In the genomic region with DNA sequence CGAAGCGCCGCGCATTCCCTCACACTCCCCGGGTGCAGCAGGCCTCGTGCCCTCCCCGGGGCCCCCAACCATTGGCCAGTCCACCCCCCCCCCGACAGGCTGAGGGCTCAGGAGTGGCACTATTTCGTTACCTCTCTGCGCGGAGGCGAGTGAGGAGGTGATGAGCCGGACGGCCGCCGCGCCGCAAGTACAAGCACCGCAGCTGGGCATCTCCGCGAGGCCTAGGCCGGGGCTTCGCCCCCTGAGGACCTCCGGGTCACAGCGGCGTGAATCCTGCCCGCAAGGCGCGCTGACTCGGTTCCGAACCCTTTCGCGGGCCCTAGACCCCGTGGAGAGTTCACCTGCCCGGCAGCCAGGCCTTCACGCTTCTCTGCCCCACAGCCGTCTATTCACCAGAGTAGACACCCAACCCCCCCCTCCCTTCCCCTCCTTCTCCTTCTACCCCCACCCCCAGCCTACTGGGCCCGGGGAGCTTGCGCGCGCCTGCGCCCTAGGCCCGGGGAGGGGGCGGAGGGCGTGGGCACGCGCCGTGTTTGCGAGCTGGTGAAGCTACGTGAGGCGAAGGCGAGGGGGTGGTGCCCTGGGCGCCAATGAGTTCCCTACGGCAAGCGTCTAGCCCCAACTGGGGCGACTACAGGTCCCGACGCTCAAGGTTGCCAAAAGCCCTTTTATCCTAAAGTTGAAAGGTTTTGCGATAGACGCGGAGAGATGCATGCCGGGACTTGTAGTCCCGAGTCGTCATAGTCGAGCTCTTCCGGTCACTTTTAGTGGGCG, we compare ENCODE assay signal across 8 cellular contexts. TPM values are rescaled to one million over a fixed set of nuclear protein-coding genes. Genes with fewer than 3 reads are reported as not detected.
DNase-seq lines count a peak whose midpoint lies in the region; ATAC-seq and TF ChIP-seq lines count a peak whose summit lies in the region.

A gene (minus strand): TSS at position 399 of the 774 bp plus-strand sequence. CDS start 189 bp downstream, at position 210.

- H3K4me1 Mint-ChIP-seq in activated T-cell treated with anti-CD3 and anti-CD28 coated beads, Interleukin-2, amount 50 U/mL, for 24 hours (ENCODE audit: low read depth) = peaks cover 28% of the 10 kb centered on the region

- H3K4me3 Mint-ChIP-seq in activated T-cell treated with anti-CD3 and anti-CD28 coated beads, Interleukin-2, amount 50 U/mL, for 24 hours = peak within 1 kb of the TSS; percentile 97

- H3K9me3 ChIP-seq in esophagus (ENCODE audit: control insufficient read depth in 2 of 2, insufficient read depth in 1 of 2, low read depth in 1 of 2, low read length in 1 of 2) (no peaks in the 10 kb centered on the region), mucosa of rectum (ENCODE audit: control insufficient read depth in 2 of 2, low read length in 2 of 2) (no peaks in the 10 kb centered on the region)

- no peaks in the 10 kb centered on the region for H3K27me3 ChIP-seq in esophagus (ENCODE audit: control insufficient read depth in 1 of 2, insufficient read depth in 2 of 2, low read length in 2 of 2)
- no peaks in the 10 kb centered on the region for H3K27me3 ChIP-seq in mucosa of rectum (ENCODE audit: control insufficient read depth in 2 of 2, insufficient read depth in 2 of 2, low read length in 2 of 2)

- H3K36me3 ChIP-seq in esophagus (ENCODE audit: control insufficient read depth in 2 of 2, insufficient read depth in 2 of 2, low read length in 1 of 2) (no peaks in the 10 kb centered on the region), mucosa of rectum (ENCODE audit: control insufficient read depth in 2 of 2, insufficient read depth in 2 of 2, low read length in 2 of 2) (peaks cover 0 to 1% of the 10 kb centered on the region in 2 donors)

- H3K4me1 ChIP-seq in esophagus (ENCODE audit: control insufficient read depth in 2 of 2, insufficient read depth in 2 of 2, low read length in 1 of 2) (no peaks in the 10 kb centered on the region), mucosa of rectum (ENCODE audit: control insufficient read depth in 2 of 2, insufficient read depth in 2 of 2, low read length in 2 of 2) (peaks cover 0 to 7% of the 10 kb centered on the region in 2 donors)

- peak within 1 kb of the TSS; percentile 95 for H3K27ac Mint-ChIP-seq in activated T-cell treated with anti-CD3 and anti-CD28 coated beads, Interleukin-2, amount 50 U/mL, for 24 hours

- H3K9ac ChIP-seq in mucosa of rectum (ENCODE audit: low read depth in 1 of 2, low read length in 2 of 2) = peak within 1 kb of the TSS; percentile 91 to 92

- peaks cover 30% of the 10 kb centered on the region for H3K36me3 Mint-ChIP-seq in activated T-cell treated with anti-CD3 and anti-CD28 coated beads, Interleukin-2, amount 50 U/mL, for 24 hours (ENCODE audit: low read depth)

- DNase-seq in DMS53 (lab: John Stamatoyannopoulos, UW) (peak; percentile 97), KG1 (lab: John Stamatoyannopoulos, UW) (peak; percentile 87)
- DNase-seq in activated T-cell treated with anti-CD3 and anti-CD28 coated beads, Interleukin-2, amount 50 U/mL, for 24 hours = peak; percentile 90
- peak; percentile 64 to 82 for DNase-seq in stimulated activated CD8-positive, alpha-beta memory T cell treated with anti-CD3 and anti-CD28 coated beads, Interleukin-4, amount 100 ng/mL, for 4 hours (ENCODE audit: low read depth in 2 of 2, low spot score in 1 of 2)

- H3K9me3 Mint-ChIP-seq in activated T-cell treated with anti-CD3 and anti-CD28 coated beads, Interleukin-2, amount 50 U/mL, for 24 hours = no peaks in the 10 kb centered on the region

- ATAC-seq in GM21723 (IDR thresholded peaks at IDR 0.05; ENCODE audit: unreplicated experiment) = peak; percentile 69

- peak within 1 kb of the TSS; percentile 96 to 97 for H3K27ac ChIP-seq in esophagus (ENCODE audit: low read depth in 2 of 2, low read length in 1 of 2)
- H3K27ac ChIP-seq in mucosa of rectum (ENCODE audit: low read depth in 2 of 2, low read length in 2 of 2) = peak within 1 kb of the TSS; percentile 92 to 94

- WGBS in esophagus, 2 donors = 1% methylated on average over 56 to 67 of the region's 67 CpGs

- H3K4me3 ChIP-seq in esophagus (ENCODE audit: low read depth in 1 of 2, low read length in 2 of 2) (peak within 1 kb of the TSS; percentile 91 to 96), mucosa of rectum (ENCODE audit: low read length in 2 of 2) (peak within 1 kb of the TSS; percentile 90 to 91)

- H3K27me3 Mint-ChIP-seq in activated T-cell treated with anti-CD3 and anti-CD28 coated beads, Interleukin-2, amount 50 U/mL, for 24 hours = no peaks in the 10 kb centered on the region

TF ChIP-seq in PFSK-1, 5 proteins besides CTCF, POLR2A, EP300 and RAD21:
- TF ChIP-seq TAF1 (IDR thresholded peaks at IDR 0.05; ENCODE audit: borderline replicate concordance, insufficient read depth, low read length) (peak; percentile 77; the same call in 1 of the 2 replicates), SIN3A (IDR thresholded peaks at IDR 0.05; ENCODE audit: borderline replicate concordance, insufficient read depth, low read length) (no peak; the same call in 1 of the 2 replicates), POLR2AphosphoS5 (IDR thresholded peaks at IDR 0.05; ENCODE audit: low read depth, low read length) (peak; percentile 86), FOXP2 (optimal IDR thresholded peaks at IDR 0.05; ENCODE audit: borderline replicate concordance, extremely low read depth, extremely low read length, insufficient read depth) (peak; percentile 80)
- TF ChIP-seq, protein P1, sequence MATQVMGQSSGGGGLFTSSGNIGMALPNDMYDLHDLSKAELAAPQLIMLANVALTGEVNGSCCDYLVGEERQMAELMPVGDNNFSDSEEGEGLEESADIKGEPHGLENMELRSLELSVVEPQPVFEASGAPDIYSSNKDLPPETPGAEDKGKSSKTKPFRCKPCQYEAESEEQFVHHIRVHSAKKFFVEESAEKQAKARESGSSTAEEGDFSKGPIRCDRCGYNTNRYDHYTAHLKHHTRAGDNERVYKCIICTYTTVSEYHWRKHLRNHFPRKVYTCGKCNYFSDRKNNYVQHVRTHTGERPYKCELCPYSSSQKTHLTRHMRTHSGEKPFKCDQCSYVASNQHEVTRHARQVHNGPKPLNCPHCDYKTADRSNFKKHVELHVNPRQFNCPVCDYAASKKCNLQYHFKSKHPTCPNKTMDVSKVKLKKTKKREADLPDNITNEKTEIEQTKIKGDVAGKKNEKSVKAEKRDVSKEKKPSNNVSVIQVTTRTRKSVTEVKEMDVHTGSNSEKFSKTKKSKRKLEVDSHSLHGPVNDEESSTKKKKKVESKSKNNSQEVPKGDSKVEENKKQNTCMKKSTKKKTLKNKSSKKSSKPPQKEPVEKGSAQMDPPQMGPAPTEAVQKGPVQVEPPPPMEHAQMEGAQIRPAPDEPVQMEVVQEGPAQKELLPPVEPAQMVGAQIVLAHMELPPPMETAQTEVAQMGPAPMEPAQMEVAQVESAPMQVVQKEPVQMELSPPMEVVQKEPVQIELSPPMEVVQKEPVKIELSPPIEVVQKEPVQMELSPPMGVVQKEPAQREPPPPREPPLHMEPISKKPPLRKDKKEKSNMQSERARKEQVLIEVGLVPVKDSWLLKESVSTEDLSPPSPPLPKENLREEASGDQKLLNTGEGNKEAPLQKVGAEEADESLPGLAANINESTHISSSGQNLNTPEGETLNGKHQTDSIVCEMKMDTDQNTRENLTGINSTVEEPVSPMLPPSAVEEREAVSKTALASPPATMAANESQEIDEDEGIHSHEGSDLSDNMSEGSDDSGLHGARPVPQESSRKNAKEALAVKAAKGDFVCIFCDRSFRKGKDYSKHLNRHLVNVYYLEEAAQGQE (IDR thresholded peaks at IDR 0.05; ENCODE audit: insufficient read depth in 1 of 2, low read depth in 2 of 2, low read length in 2 of 2) = 0 out of 4 replicates have a peak, but pooled peaks of 1 of the 2 experiments have one; percentile 42

RNA-seq across cellular contexts. Expression of the gene that starts here (rescaled TPM):
- polyA plus RNA-seq in PFSK-1 (2012; ENCODE audit: insufficient read length, low read depth) = 58.8 TPM
- 10 to 100 TPM; 17.9 to 23.4 TPM for polyA plus RNA-seq in esophagus

Comparison
In these comparisons a context has a peak if more than half of its experiments do, and no peak if none do; other contexts are left out.
1. Peak in every context shown above with its lines: DNase-seq, ATAC-seq, H3K4me3 ChIP-seq and H3K27ac ChIP-seq.